In genomic region chr18:28359177-28359576, GRCh38 we compare ENCODE assay signal across 14 cellular contexts.
"Had no signal": no experiment of that assay in that cellular context is flagged by ENCODE, and none has a peak within 500 bp of the region (broad histone marks: within the 10 kb centered on the region; RNA-seq: fewer than 3 reads in every experiment).

No MANE protein-coding gene starts in this region.

- H3K27ac ChIP-seq: coronary artery, left ventricle myocardium inferior, stomach, thyroid gland, uterus had no signal

- DNase-seq: activated CD4-positive, alpha-beta T cell treated with anti-CD3 and anti-CD28 coated beads, Interleukin-2, amount 10 ng/mL, durations not matched to agents 7 days and 5 days; activated CD4-positive, CD25-positive, alpha-beta regulatory T cell; activated naive CD4-positive, alpha-beta T cell treated with anti-CD3 and anti-CD28 coated beads for 36 hours; activated T-cell treated with anti-CD3 and anti-CD28 coated beads for 4 hours; caudate nucleus; effector CD8-positive, alpha-beta T cell; left ventricle myocardium inferior; stimulated activated CD4-positive, alpha-beta T cell treated with anti-CD3 and anti-CD28 coated beads, Interleukin-15, amount 100 ng/mL, for 24 hours; stimulated activated CD4-positive, alpha-beta T cell treated with anti-CD3 and anti-CD28 coated beads, Interleukin-4, amount 100 ng/mL, for 4 hours; stomach; thyroid gland; uterus had no signal

- ATAC-seq: activated T-helper 17 cell treated with anti-CD3 and anti-CD28 coated beads, Interleukin-2, amount 50 U/mL, for 72 hours had no signal

- H3K36me3 ChIP-seq: left ventricle myocardium inferior, stomach, thyroid gland, uterus had no signal

- H3K27me3 ChIP-seq: stomach, thyroid gland, uterus had no signal

- H3K4me1 ChIP-seq: left ventricle myocardium inferior, stomach, thyroid gland, uterus had no signal

- H3K9me3 ChIP-seq: left ventricle myocardium inferior, stomach, thyroid gland, uterus had no signal

- H3K4me3 ChIP-seq: coronary artery, left ventricle myocardium inferior, stomach, thyroid gland, uterus had no signal
